1 cellular context compared by ENCODE assay signal in the genomic region with DNA sequence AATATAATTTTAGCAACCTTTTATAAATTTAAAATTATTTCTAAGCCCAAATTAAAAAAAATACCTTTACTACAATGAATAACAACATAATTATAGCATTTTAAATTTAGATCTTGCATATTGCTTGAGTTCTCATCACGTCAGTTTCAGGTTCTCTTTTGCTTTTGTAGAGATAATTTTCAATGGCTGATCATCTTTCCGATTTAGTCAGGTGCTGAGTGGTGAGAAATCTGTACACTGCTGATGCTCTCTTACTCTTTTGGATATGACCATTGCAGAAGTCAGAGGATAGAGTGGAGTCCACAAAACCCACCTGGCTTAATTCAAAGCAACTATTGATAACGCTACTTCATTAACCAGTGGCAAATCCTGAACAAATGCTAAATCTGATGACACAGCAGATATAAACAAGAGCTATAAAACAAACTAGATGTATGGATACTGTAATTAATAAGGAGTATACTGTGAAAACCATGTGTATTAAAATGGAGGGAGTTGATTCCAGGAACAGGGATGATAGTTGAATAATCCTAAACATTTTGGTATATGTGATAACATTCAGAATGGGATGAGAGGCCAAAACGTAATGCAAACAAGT.
TF ChIP-seq lines count a peak whose summit lies in the region.

No MANE protein-coding gene starts in this region.

TF ChIP-seq in WTC11, 78 proteins besides CTCF, POLR2A, EP300 and RAD21 (continued from another document):
- TF ChIP-seq, protein P1, sequence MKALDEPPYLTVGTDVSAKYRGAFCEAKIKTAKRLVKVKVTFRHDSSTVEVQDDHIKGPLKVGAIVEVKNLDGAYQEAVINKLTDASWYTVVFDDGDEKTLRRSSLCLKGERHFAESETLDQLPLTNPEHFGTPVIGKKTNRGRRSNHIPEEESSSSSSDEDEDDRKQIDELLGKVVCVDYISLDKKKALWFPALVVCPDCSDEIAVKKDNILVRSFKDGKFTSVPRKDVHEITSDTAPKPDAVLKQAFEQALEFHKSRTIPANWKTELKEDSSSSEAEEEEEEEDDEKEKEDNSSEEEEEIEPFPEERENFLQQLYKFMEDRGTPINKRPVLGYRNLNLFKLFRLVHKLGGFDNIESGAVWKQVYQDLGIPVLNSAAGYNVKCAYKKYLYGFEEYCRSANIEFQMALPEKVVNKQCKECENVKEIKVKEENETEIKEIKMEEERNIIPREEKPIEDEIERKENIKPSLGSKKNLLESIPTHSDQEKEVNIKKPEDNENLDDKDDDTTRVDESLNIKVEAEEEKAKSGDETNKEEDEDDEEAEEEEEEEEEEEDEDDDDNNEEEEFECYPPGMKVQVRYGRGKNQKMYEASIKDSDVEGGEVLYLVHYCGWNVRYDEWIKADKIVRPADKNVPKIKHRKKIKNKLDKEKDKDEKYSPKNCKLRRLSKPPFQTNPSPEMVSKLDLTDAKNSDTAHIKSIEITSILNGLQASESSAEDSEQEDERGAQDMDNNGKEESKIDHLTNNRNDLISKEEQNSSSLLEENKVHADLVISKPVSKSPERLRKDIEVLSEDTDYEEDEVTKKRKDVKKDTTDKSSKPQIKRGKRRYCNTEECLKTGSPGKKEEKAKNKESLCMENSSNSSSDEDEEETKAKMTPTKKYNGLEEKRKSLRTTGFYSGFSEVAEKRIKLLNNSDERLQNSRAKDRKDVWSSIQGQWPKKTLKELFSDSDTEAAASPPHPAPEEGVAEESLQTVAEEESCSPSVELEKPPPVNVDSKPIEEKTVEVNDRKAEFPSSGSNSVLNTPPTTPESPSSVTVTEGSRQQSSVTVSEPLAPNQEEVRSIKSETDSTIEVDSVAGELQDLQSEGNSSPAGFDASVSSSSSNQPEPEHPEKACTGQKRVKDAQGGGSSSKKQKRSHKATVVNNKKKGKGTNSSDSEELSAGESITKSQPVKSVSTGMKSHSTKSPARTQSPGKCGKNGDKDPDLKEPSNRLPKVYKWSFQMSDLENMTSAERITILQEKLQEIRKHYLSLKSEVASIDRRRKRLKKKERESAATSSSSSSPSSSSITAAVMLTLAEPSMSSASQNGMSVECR (CRISPR knock-in tag; IDR thresholded peaks at IDR 0.05; ENCODE audit: borderline replicate concordance) = no peak
- no peak for TF ChIP-seq HMGA2 (CRISPR knock-in tag; IDR thresholded peaks at IDR 0.05)
- TF ChIP-seq, protein P2, sequence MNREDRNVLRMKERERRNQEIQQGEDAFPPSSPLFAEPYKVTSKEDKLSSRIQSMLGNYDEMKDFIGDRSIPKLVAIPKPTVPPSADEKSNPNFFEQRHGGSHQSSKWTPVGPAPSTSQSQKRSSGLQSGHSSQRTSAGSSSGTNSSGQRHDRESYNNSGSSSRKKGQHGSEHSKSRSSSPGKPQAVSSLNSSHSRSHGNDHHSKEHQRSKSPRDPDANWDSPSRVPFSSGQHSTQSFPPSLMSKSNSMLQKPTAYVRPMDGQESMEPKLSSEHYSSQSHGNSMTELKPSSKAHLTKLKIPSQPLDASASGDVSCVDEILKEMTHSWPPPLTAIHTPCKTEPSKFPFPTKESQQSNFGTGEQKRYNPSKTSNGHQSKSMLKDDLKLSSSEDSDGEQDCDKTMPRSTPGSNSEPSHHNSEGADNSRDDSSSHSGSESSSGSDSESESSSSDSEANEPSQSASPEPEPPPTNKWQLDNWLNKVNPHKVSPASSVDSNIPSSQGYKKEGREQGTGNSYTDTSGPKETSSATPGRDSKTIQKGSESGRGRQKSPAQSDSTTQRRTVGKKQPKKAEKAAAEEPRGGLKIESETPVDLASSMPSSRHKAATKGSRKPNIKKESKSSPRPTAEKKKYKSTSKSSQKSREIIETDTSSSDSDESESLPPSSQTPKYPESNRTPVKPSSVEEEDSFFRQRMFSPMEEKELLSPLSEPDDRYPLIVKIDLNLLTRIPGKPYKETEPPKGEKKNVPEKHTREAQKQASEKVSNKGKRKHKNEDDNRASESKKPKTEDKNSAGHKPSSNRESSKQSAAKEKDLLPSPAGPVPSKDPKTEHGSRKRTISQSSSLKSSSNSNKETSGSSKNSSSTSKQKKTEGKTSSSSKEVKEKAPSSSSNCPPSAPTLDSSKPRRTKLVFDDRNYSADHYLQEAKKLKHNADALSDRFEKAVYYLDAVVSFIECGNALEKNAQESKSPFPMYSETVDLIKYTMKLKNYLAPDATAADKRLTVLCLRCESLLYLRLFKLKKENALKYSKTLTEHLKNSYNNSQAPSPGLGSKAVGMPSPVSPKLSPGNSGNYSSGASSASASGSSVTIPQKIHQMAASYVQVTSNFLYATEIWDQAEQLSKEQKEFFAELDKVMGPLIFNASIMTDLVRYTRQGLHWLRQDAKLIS (CRISPR knock-in tag; IDR thresholded peaks at IDR 0.05; ENCODE audit: borderline replicate concordance) = no peak
- no peak for TF ChIP-seq SMAD4 (CRISPR knock-in tag; IDR thresholded peaks at IDR 0.05)
- no peak for TF ChIP-seq SP1 (CRISPR knock-in tag; conservative IDR thresholded peaks at IDR 0.05)
- TF ChIP-seq, protein P3, sequence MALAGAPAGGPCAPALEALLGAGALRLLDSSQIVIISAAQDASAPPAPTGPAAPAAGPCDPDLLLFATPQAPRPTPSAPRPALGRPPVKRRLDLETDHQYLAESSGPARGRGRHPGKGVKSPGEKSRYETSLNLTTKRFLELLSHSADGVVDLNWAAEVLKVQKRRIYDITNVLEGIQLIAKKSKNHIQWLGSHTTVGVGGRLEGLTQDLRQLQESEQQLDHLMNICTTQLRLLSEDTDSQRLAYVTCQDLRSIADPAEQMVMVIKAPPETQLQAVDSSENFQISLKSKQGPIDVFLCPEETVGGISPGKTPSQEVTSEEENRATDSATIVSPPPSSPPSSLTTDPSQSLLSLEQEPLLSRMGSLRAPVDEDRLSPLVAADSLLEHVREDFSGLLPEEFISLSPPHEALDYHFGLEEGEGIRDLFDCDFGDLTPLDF (CRISPR knock-in tag; IDR thresholded peaks at IDR 0.05) = no peak
- TF ChIP-seq NR1H2 (CRISPR knock-in tag; IDR thresholded peaks at IDR 0.05) = no peak
- TF ChIP-seq, protein P4, sequence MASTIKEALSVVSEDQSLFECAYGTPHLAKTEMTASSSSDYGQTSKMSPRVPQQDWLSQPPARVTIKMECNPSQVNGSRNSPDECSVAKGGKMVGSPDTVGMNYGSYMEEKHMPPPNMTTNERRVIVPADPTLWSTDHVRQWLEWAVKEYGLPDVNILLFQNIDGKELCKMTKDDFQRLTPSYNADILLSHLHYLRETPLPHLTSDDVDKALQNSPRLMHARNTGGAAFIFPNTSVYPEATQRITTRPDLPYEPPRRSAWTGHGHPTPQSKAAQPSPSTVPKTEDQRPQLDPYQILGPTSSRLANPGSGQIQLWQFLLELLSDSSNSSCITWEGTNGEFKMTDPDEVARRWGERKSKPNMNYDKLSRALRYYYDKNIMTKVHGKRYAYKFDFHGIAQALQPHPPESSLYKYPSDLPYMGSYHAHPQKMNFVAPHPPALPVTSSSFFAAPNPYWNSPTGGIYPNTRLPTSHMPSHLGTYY (CRISPR knock-in tag; IDR thresholded peaks at IDR 0.05) = no peak
- no peak for TF ChIP-seq GTF2I (CRISPR knock-in tag; conservative IDR thresholded peaks at IDR 0.05)
